ENCODE assay signal across 18 cellular contexts in genomic region chr9:133494636-133495326, GRCh38. TPM values are rescaled to one million over a fixed set of nuclear protein-coding genes. Genes with fewer than 3 reads are reported as not detected.
A peak's percentile ranks its signal among the peaks of the same experiment; 100 is the strongest.
DNase-seq lines count a peak whose midpoint lies in the region; ATAC-seq, FAIRE-seq and TF ChIP-seq lines count a peak whose summit lies in the region.
"Had no signal": no experiment of that assay in that cellular context is flagged by ENCODE, and none has a peak within 500 bp of the region (broad histone marks: within the 10 kb centered on the region; RNA-seq: fewer than 3 reads in every experiment).

No MANE protein-coding gene starts in this region.

- H3K4me3 ChIP-seq in HEK293 (ENCODE audit: low read depth, low read length): no peak overlapping the region
- no peak overlapping the region for H3K4me3 ChIP-seq in HepG2 (replicated peaks in 1 of 3; ENCODE audit: insufficient read depth in 1 of 3, low read depth in 2 of 3, low read length in 3 of 3)
- H3K4me3 ChIP-seq in osteoblast (ENCODE audit: insufficient read depth, low read length): no peak overlapping the region
- H3K4me3 ChIP-seq: A549, GM12878 had no signal

- intact Hi-C loops in HepG2 (cut with micrococcal nuclease; ENCODE audit: unreplicated experiment): no loop called here

- TF ChIP-seq CTCF in HEK293 (tag by site-specific recombination; IDR thresholded peaks at IDR 0.05): no peak
- TF ChIP-seq CTCF in glutamatergic neuron (IDR thresholded peaks at IDR 0.05; ENCODE audit: partially characterized antibody, unreplicated experiment): no peak
- TF ChIP-seq CTCF in HepG2 (CRISPR knock-in tag; IDR thresholded peaks at IDR 0.05): no peak
- no peak for TF ChIP-seq CTCF in osteoblast (IDR thresholded peaks at IDR 0.05; ENCODE audit: extremely low read depth, low read depth, low read length)

- H4K20me1 ChIP-seq in HepG2 (ENCODE audit: insufficient read depth, low read length) (no peaks in the 10 kb centered on the region), osteoblast (ENCODE audit: insufficient read depth, low read length) (no peaks in the 10 kb centered on the region)

- no peak for TF ChIP-seq RAD21 in HepG2 (CRISPR knock-in tag; IDR thresholded peaks at IDR 0.05)

- no peak overlapping the region for H3K9ac ChIP-seq in HepG2 (ENCODE audit: insufficient read depth, low read depth, low read length)

- DNase-seq in glutamatergic neuron: peak; percentile 9
- peak; percentile 16 for DNase-seq in HepG2 (ENCODE audit: low spot score)
- DNase-seq in osteoblast (ENCODE audit: insufficient read length, low spot score, missing footprints): peak; percentile 30
- DNase-seq in NCI-H1417 treated with DMSO at 0.1 percent for 48 hours (lab: John Stamatoyannopoulos, UW): no peak
- no peak for DNase-seq in T-helper 17 cell
- DNase-seq: BE2C; CD4-positive, alpha-beta memory T cell; DMS79; HCEC 1CT had no signal

- 0% methylated on average over 3 of the region's 24 CpGs for WGBS in HepG2 (ENCODE audit: low lambda C conversion rate)

- ATAC-seq in HepG2 (no peak), T-helper 17 cell (no peak), HG03159 (IDR thresholded peaks at IDR 0.05; ENCODE audit: unreplicated experiment) (no peak)
- ATAC-seq: A549, GM12878 had no signal

- no peaks in the 10 kb centered on the region for H3K79me2 ChIP-seq in HepG2 (ENCODE audit: insufficient read depth, low read length)
- no peaks in the 10 kb centered on the region for H3K79me2 ChIP-seq in osteoblast (ENCODE audit: insufficient read depth, low read length)

- H3K9me3 ChIP-seq in HEK293 (ENCODE audit: control insufficient read depth, insufficient read depth, low read depth, low read length) (no peaks in the 10 kb centered on the region), HepG2 (ENCODE audit: low read length) (no peaks in the 10 kb centered on the region), osteoblast (ENCODE audit: low read depth, low read length) (no peaks in the 10 kb centered on the region), T-helper 17 cell (ENCODE audit: control insufficient read depth, low read length, poor library complexity, severe bottlenecking) (no peaks in the 10 kb centered on the region)
- H3K9me3 ChIP-seq: A549, BE2C had no signal

- TF ChIP-seq POLR2A in HepG2 (IDR thresholded peaks at IDR 0.05; ENCODE audit: insufficient read depth in 1 of 2, low read depth in 2 of 2, low read length in 2 of 2): no peak

- H3K36me3 ChIP-seq in HEK293 (ENCODE audit: control insufficient read depth in 2 of 2, insufficient read depth in 1 of 2, low read length in 2 of 2) (no peaks in the 10 kb centered on the region), HepG2 (replicated peaks in 1 of 2; ENCODE audit: control insufficient read depth in 1 of 2, insufficient read depth in 2 of 2, low read length in 2 of 2) (no peaks in the 10 kb centered on the region), osteoblast (ENCODE audit: insufficient read depth, low read length) (no peaks in the 10 kb centered on the region)
- H3K36me3 ChIP-seq: BE2C had no signal

- POLR2A ChIA-PET in HEK293 (lab: Yijun Ruan, JAX): interaction anchor here (1.2 kb wide), 1 partner anchor 45 kb away, joined by 3 read pairs; no protein-coding TSS in a partner anchor
- POLR2A ChIA-PET in HepG2 (lab: Yijun Ruan, JAX): interaction anchor here (1.3 kb wide), 1 partner anchor 147 kb away, joined by 3 read pairs; the partner anchor contains the start of genes MED22 and RPL7A

- peaks cover 10% of the 10 kb centered on the region for H3K4me1 Mint-ChIP-seq in glutamatergic neuron (ENCODE audit: low read depth, unreplicated experiment)
- no peaks in the 10 kb centered on the region for H3K4me1 Mint-ChIP-seq in T-helper 17 cell
- H3K4me1 Mint-ChIP-seq: CD4-positive, alpha-beta memory T cell; IgD-negative memory B cell had no signal

- TF ChIP-seq EP300 in HepG2 (IDR thresholded peaks at IDR 0.05; ENCODE audit: low read depth in 2 of 2, low read length in 2 of 2): no peak
- no peak for TF ChIP-seq EP300 in HepG2 (CRISPR knock-in tag; IDR thresholded peaks at IDR 0.05; ENCODE audit: borderline replicate concordance)

- no peak overlapping the region for H3K27ac ChIP-seq in HEK293 (ENCODE audit: extremely low read depth, low read depth, low read length)
- no peak overlapping the region for H3K27ac ChIP-seq in HepG2 (ENCODE audit: extremely low read length, insufficient read depth, low read length)
- H3K27ac ChIP-seq in osteoblast (ENCODE audit: low read depth, low read length): no peak overlapping the region
- H3K27ac ChIP-seq: A549, C4-2B had no signal

- H3K4me1 ChIP-seq in HEK293 (ENCODE audit: control insufficient read depth, insufficient read depth, low read length): no peaks in the 10 kb centered on the region
- peaks cover 78% of the 10 kb centered on the region for H3K4me1 ChIP-seq in HepG2 (ENCODE audit: insufficient read depth, low read length)
- peaks cover 12% of the 10 kb centered on the region for H3K4me1 ChIP-seq in osteoblast (ENCODE audit: insufficient read depth, low read length)
- H3K4me1 ChIP-seq: A549 had no signal

- H3K4me2 ChIP-seq in HepG2 (ENCODE audit: low read depth, low read length): no peak overlapping the region; the same call in 1 of the 2 replicates
- H3K4me2 ChIP-seq in osteoblast (ENCODE audit: insufficient read depth, low read length): no peak overlapping the region
- H3K4me2 ChIP-seq: A549 had no signal

- FAIRE-seq in HepG2 (lab: Jason Lieb, UNC): no peak
- FAIRE-seq: A549, H1 had no signal

- peaks cover 3% of the 10 kb centered on the region for H3K27me3 Mint-ChIP-seq in glutamatergic neuron (ENCODE audit: unreplicated experiment)
- H3K27me3 Mint-ChIP-seq in T-helper 17 cell: peaks cover 17% of the 10 kb centered on the region

- no peak overlapping the region for H2AFZ ChIP-seq in HepG2 (ENCODE audit: low read length)
- H2AFZ ChIP-seq in osteoblast (ENCODE audit: low read length): no peak overlapping the region

- no TSS peak for BruUV-seq in HepG2 (replicated peaks; lab: Mats Ljungman, UMichigan)

- H3K4me3 Mint-ChIP-seq in glutamatergic neuron (ENCODE audit: unreplicated experiment): no peak overlapping the region
- no peak overlapping the region for H3K4me3 Mint-ChIP-seq in T-helper 17 cell
- H3K4me3 Mint-ChIP-seq: CD4-positive, alpha-beta memory T cell; IgD-negative memory B cell had no signal

- H3K27ac Mint-ChIP-seq in glutamatergic neuron (ENCODE audit: unreplicated experiment): no peak overlapping the region
- H3K27ac Mint-ChIP-seq in T-helper 17 cell: no peak overlapping the region
- H3K27ac Mint-ChIP-seq: CD4-positive, alpha-beta memory T cell; IgD-negative memory B cell had no signal

- H3K36me3 Mint-ChIP-seq in glutamatergic neuron (ENCODE audit: unreplicated experiment): no peaks in the 10 kb centered on the region
- H3K36me3 Mint-ChIP-seq in T-helper 17 cell (ENCODE audit: low read depth): no peaks in the 10 kb centered on the region
- H3K36me3 Mint-ChIP-seq: CD4-positive, alpha-beta memory T cell; IgD-negative memory B cell had no signal

- CTCF ChIA-PET in HEK293 (lab: Yijun Ruan, JAX) (interaction anchor here (0.6 to 2.6 kb wide), 3 partner anchors 9 to 142 kb away, joined by 3 to 36 read pairs (median 3); no protein-coding TSS in a partner anchor), HepG2 (lab: Yijun Ruan, JAX; ENCODE audit: low intra/inter-chr PET ratio, low total read pairs) (no interaction called here)

- peaks cover 15 to 65% of the 10 kb centered on the region in 2 experiments for H3K27me3 ChIP-seq in HepG2 (ENCODE audit: control insufficient read depth in 1 of 2, insufficient read depth in 2 of 2, low read length in 2 of 2)
- peaks cover 10% of the 10 kb centered on the region for H3K27me3 ChIP-seq in osteoblast (ENCODE audit: insufficient read depth, low read length)
- H3K27me3 ChIP-seq: BE2C had no signal

- in situ Hi-C loops in HepG2 (cut with HindIII; ENCODE audit: extremely low pct_ligation_motif_present, low pct_unique_long_range_greater_than_20kb): no loop called here

- peaks cover 9% of the 10 kb centered on the region for H3K9me3 Mint-ChIP-seq in glutamatergic neuron (ENCODE audit: unreplicated experiment)
- H3K9me3 Mint-ChIP-seq: CD4-positive, alpha-beta memory T cell; IgD-negative memory B cell had no signal

RNA-seq across cellular contexts. Expression of gene SLC2A6, which starts 15.9 kb away (rescaled TPM):
- 104 TPM for total RNA-seq in glutamatergic neuron (ENCODE audit: unreplicated experiment)
- total RNA-seq in HepG2 (2016; rRNA removed; fragmentation: Illumina TruSeq; extraction: Trizol): 6.3 and 15.0 TPM in 2 replicates
- total RNA-seq in HepG2 (2016; cell fraction: cytosol; rRNA removed; fragmentation: Illumina TruSeq; extraction: Trizol; ENCODE audit: low read depth): 1.8 and 2.0 TPM in 2 replicates
- total RNA-seq in HepG2 (2016; cell fraction: insoluble cytoplasmic fraction; rRNA removed; fragmentation: Illumina TruSeq; extraction: Trizol): 5.3 and 14.9 TPM in 2 replicates
- 4.5 and 4.6 TPM in 2 replicates for total RNA-seq in HepG2 (2016; cell fraction: membrane; rRNA removed; fragmentation: Illumina TruSeq; extraction: Trizol)
- 16.5 and 16.8 TPM in 2 replicates for total RNA-seq in HepG2 (2016; cell fraction: nucleus; rRNA removed; fragmentation: Illumina TruSeq; extraction: Trizol)
- 4.1 and 9.1 TPM in 2 replicates for polyA plus RNA-seq in HepG2 (2011; rRNA removed)
- polyA plus RNA-seq in HepG2 (2011; cell fraction: cytosol; rRNA removed): 5.0 and 5.7 TPM in 2 replicates
- polyA plus RNA-seq in HepG2 (2011; cell fraction: nucleus; rRNA removed): 7.2 and 12.6 TPM in 2 replicates
- polyA plus RNA-seq in HepG2 (2012): 2.1 and 4.5 TPM in 2 replicates
- 1.7 and 2.0 TPM in 2 replicates for polyA plus RNA-seq in HepG2 (2016; cell fraction: cytosol; fragmentation: Illumina TruSeq; extraction: Trizol; ENCODE audit: low read depth)
- polyA plus RNA-seq in HepG2 (2016; cell fraction: insoluble cytoplasmic fraction; fragmentation: Illumina TruSeq; extraction: Trizol; ENCODE audit: low read depth): 4.0 and 5.0 TPM in 2 replicates
- polyA plus RNA-seq in HepG2 (2016; cell fraction: membrane; fragmentation: Illumina TruSeq; extraction: Trizol; ENCODE audit: low read depth): 2.7 and 3.1 TPM in 2 replicates
- polyA plus RNA-seq in HepG2 (2016; cell fraction: nucleus; fragmentation: Illumina TruSeq; extraction: Trizol; ENCODE audit: insufficient read depth, low read depth): 22.0 and 22.4 TPM in 2 replicates
- 16.3 and 18.5 TPM in 2 replicates for polyA minus RNA-seq in HepG2 (2011; rRNA and poly(A)+ RNA removed; ENCODE audit: low replicate concordance)
- 6.5 and 7.4 TPM in 2 replicates for polyA minus RNA-seq in HepG2 (2011; cell fraction: cytosol; rRNA and poly(A)+ RNA removed)
- polyA minus RNA-seq in HepG2 (2011; cell fraction: nucleus; rRNA and poly(A)+ RNA removed): 9.1 and 12.8 TPM in 2 replicates
- total RNA-seq in osteoblast: 25.3 TPM in 2 replicates
- 1 to 10 TPM; 1.5 to 3.4 TPM for total RNA-seq in T-helper 17 cell

RNA-seq across cellular contexts. Expression of gene MYMK, which starts 30.0 kb away (rescaled TPM):
- total RNA-seq in glutamatergic neuron (ENCODE audit: unreplicated experiment): not detected
- not detected in 2 replicates for total RNA-seq in HepG2 (2016; rRNA removed; fragmentation: Illumina TruSeq; extraction: Trizol)
- total RNA-seq in HepG2 (2016; cell fraction: cytosol; rRNA removed; fragmentation: Illumina TruSeq; extraction: Trizol; ENCODE audit: low read depth): not detected in 2 replicates
- not detected in 2 replicates for total RNA-seq in HepG2 (2016; cell fraction: insoluble cytoplasmic fraction; rRNA removed; fragmentation: Illumina TruSeq; extraction: Trizol)
- not detected in 2 replicates for total RNA-seq in HepG2 (2016; cell fraction: membrane; rRNA removed; fragmentation: Illumina TruSeq; extraction: Trizol)
- not detected in 2 replicates for total RNA-seq in HepG2 (2016; cell fraction: nucleus; rRNA removed; fragmentation: Illumina TruSeq; extraction: Trizol)
- not detected in 2 replicates for polyA plus RNA-seq in HepG2 (2011; rRNA removed)
- polyA plus RNA-seq in HepG2 (2011; cell fraction: cytosol; rRNA removed): not detected in 2 replicates
- not detected in 2 replicates for polyA plus RNA-seq in HepG2 (2011; cell fraction: nucleus; rRNA removed)
- polyA plus RNA-seq in HepG2 (2012): not detected in 2 replicates
- polyA plus RNA-seq in HepG2 (2016; cell fraction: cytosol; fragmentation: Illumina TruSeq; extraction: Trizol; ENCODE audit: low read depth): not detected in 2 replicates
- not detected in 2 replicates for polyA plus RNA-seq in HepG2 (2016; cell fraction: insoluble cytoplasmic fraction; fragmentation: Illumina TruSeq; extraction: Trizol; ENCODE audit: low read depth)
- polyA plus RNA-seq in HepG2 (2016; cell fraction: membrane; fragmentation: Illumina TruSeq; extraction: Trizol; ENCODE audit: low read depth): not detected in 2 replicates
- not detected in 2 replicates for polyA plus RNA-seq in HepG2 (2016; cell fraction: nucleus; fragmentation: Illumina TruSeq; extraction: Trizol; ENCODE audit: insufficient read depth, low read depth)
- polyA minus RNA-seq in HepG2 (2011; rRNA and poly(A)+ RNA removed; ENCODE audit: low replicate concordance): not detected in 2 replicates
- polyA minus RNA-seq in HepG2 (2011; cell fraction: cytosol; rRNA and poly(A)+ RNA removed): not detected in 2 replicates
- polyA minus RNA-seq in HepG2 (2011; cell fraction: nucleus; rRNA and poly(A)+ RNA removed): not detected in 2 replicates
- not detected in 2 replicates for total RNA-seq in osteoblast
- total RNA-seq in T-helper 17 cell: not detected
- total RNA-seq: CD4-positive, alpha-beta memory T cell; GM12878; H1 had no signal
- polyA plus RNA-seq: A549; AG04450; CD4-positive, alpha-beta memory T cell; GM12878; H1; IgD-negative memory B cell had no signal

RNA-seq across cellular contexts. Expression of gene CACFD1, which starts 35.0 kb away (rescaled TPM):
- total RNA-seq in glutamatergic neuron (ENCODE audit: unreplicated experiment) (45.4 TPM), HepG2 (2016; rRNA removed; fragmentation: Illumina TruSeq; extraction: Trizol) (8.2 and 13.8 TPM in 2 replicates), osteoblast (8.0 and 9.0 TPM in 2 replicates), T-helper 17 cell (1 to 10 TPM; 1.4 to 3.8 TPM)
- 3.2 and 3.9 TPM in 2 replicates for total RNA-seq in HepG2 (2016; cell fraction: cytosol; rRNA removed; fragmentation: Illumina TruSeq; extraction: Trizol; ENCODE audit: low read depth)
- total RNA-seq in HepG2 (2016; cell fraction: insoluble cytoplasmic fraction; rRNA removed; fragmentation: Illumina TruSeq; extraction: Trizol): 7.9 and 15.6 TPM in 2 replicates
- total RNA-seq in HepG2 (2016; cell fraction: membrane; rRNA removed; fragmentation: Illumina TruSeq; extraction: Trizol): 10.0 and 11.4 TPM in 2 replicates
- total RNA-seq in HepG2 (2016; cell fraction: nucleus; rRNA removed; fragmentation: Illumina TruSeq; extraction: Trizol): 12.1 and 14.4 TPM in 2 replicates
- polyA plus RNA-seq in HepG2 (2011; rRNA removed): 14.6 and 21.3 TPM in 2 replicates
- polyA plus RNA-seq in HepG2 (2011; cell fraction: cytosol; rRNA removed): 13.1 and 15.4 TPM in 2 replicates
- 33.2 and 35.5 TPM in 2 replicates for polyA plus RNA-seq in HepG2 (2011; cell fraction: nucleus; rRNA removed)
- polyA plus RNA-seq in HepG2 (2012): 12.0 and 17.4 TPM in 2 replicates
- polyA plus RNA-seq in HepG2 (2016; cell fraction: cytosol; fragmentation: Illumina TruSeq; extraction: Trizol; ENCODE audit: low read depth): 3.2 and 4.4 TPM in 2 replicates
- 8.6 and 9.0 TPM in 2 replicates for polyA plus RNA-seq in HepG2 (2016; cell fraction: insoluble cytoplasmic fraction; fragmentation: Illumina TruSeq; extraction: Trizol; ENCODE audit: low read depth)
- polyA plus RNA-seq in HepG2 (2016; cell fraction: membrane; fragmentation: Illumina TruSeq; extraction: Trizol; ENCODE audit: low read depth): 8.8 and 9.3 TPM in 2 replicates
- polyA plus RNA-seq in HepG2 (2016; cell fraction: nucleus; fragmentation: Illumina TruSeq; extraction: Trizol; ENCODE audit: insufficient read depth, low read depth): 20.0 and 22.0 TPM in 2 replicates
- 8.1 and 55.0 TPM in 2 replicates for polyA minus RNA-seq in HepG2 (2011; rRNA and poly(A)+ RNA removed; ENCODE audit: low replicate concordance)
- polyA minus RNA-seq in HepG2 (2011; cell fraction: cytosol; rRNA and poly(A)+ RNA removed): 7.1 and 8.0 TPM in 2 replicates
- polyA minus RNA-seq in HepG2 (2011; cell fraction: nucleus; rRNA and poly(A)+ RNA removed): 25.4 and 28.7 TPM in 2 replicates

RNA-seq across cellular contexts. Expression of gene ADAMTSL2, which starts 39.7 kb away (rescaled TPM):
- total RNA-seq in glutamatergic neuron (ENCODE audit: unreplicated experiment) (1.3 TPM), HepG2 (2016; rRNA removed; fragmentation: Illumina TruSeq; extraction: Trizol) (1.0 and 3.8 TPM in 2 replicates), osteoblast (under 0.01 and 0.29 TPM in 2 replicates), T-helper 17 cell (not detected)
- total RNA-seq in HepG2 (2016; cell fraction: cytosol; rRNA removed; fragmentation: Illumina TruSeq; extraction: Trizol; ENCODE audit: low read depth): 0.35 and 0.61 TPM in 2 replicates
- total RNA-seq in HepG2 (2016; cell fraction: insoluble cytoplasmic fraction; rRNA removed; fragmentation: Illumina TruSeq; extraction: Trizol): 0.86 and 3.7 TPM in 2 replicates
- total RNA-seq in HepG2 (2016; cell fraction: membrane; rRNA removed; fragmentation: Illumina TruSeq; extraction: Trizol): 0.99 and 1.1 TPM in 2 replicates
- total RNA-seq in HepG2 (2016; cell fraction: nucleus; rRNA removed; fragmentation: Illumina TruSeq; extraction: Trizol): 3.9 and 4.8 TPM in 2 replicates
- polyA plus RNA-seq in HepG2 (2011; rRNA removed): 1.8 and 1.9 TPM in 2 replicates
- 1.2 and 1.7 TPM in 2 replicates for polyA plus RNA-seq in HepG2 (2011; cell fraction: cytosol; rRNA removed)
- polyA plus RNA-seq in HepG2 (2011; cell fraction: nucleus; rRNA removed): 4.8 and 6.6 TPM in 2 replicates
- 0.43 and 1.1 TPM in 2 replicates for polyA plus RNA-seq in HepG2 (2012)
- polyA plus RNA-seq in HepG2 (2016; cell fraction: cytosol; fragmentation: Illumina TruSeq; extraction: Trizol; ENCODE audit: low read depth): 0.33 and 0.43 TPM in 2 replicates
- polyA plus RNA-seq in HepG2 (2016; cell fraction: insoluble cytoplasmic fraction; fragmentation: Illumina TruSeq; extraction: Trizol; ENCODE audit: low read depth): 0.77 and 1.1 TPM in 2 replicates
- 0.61 and 0.78 TPM in 2 replicates for polyA plus RNA-seq in HepG2 (2016; cell fraction: membrane; fragmentation: Illumina TruSeq; extraction: Trizol; ENCODE audit: low read depth)
- 6.6 and 7.1 TPM in 2 replicates for polyA plus RNA-seq in HepG2 (2016; cell fraction: nucleus; fragmentation: Illumina TruSeq; extraction: Trizol; ENCODE audit: insufficient read depth, low read depth)
- polyA minus RNA-seq in HepG2 (2011; rRNA and poly(A)+ RNA removed; ENCODE audit: low replicate concordance): 4.1 TPM in 1 of 2 replicates, not detected in the other
- polyA minus RNA-seq in HepG2 (2011; cell fraction: cytosol; rRNA and poly(A)+ RNA removed): 0.70 and 1.3 TPM in 2 replicates
- polyA minus RNA-seq in HepG2 (2011; cell fraction: nucleus; rRNA and poly(A)+ RNA removed): 0.87 and 1.2 TPM in 2 replicates
- total RNA-seq: G401, GM12878 had no signal
- polyA plus RNA-seq: A549, AG04450, IgD-negative memory B cell had no signal

Comparison
In these comparisons a context has a peak if more than half of its experiments do, and no peak if none do; other contexts are left out.
1. DNase-seq: peak in glutamatergic neuron (single experiment), HepG2 (single experiment) and osteoblast (single experiment); none in NCI-H1417 treated with DMSO at 0.1 percent for 48 hours (single experiment) and T-helper 17 cell (0 of 3).
2. Of the 63 proteins assayed by ChIP-seq in both HepG2 and HEK293: peak only in HepG2: PATZ1; only in HEK293: none; in both: none; in neither: 62.